In the genomic region with DNA sequence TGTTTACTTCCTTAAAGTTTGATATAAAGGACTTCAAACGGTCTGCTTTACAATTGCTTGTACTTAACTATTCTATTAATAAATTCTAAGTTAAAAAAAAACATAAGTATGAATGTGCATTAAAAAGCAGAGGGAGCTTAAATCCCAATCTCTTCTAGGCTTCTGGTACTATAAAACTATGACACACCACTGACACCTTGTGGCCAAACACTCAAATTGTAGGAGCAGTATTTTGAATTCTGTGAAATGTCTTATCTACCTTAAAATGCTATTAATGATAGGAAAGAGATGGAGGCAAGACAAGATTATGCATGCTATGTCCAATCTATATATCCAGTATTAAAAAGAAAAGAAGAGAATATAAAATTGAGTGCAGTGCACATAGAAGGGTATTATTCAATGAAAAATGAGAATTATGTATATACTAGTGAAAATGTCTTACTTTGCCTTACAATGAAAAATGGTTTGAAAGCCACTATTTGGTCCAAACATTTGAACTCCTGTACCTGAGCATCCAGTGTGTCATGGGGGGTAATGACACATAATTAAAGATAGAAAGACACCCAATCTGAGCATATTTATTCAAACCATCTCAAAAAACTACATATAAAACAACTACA, we compare ENCODE assay signal across 8 cellular contexts.
A peak's percentile ranks its signal among the peaks of the same experiment; 100 is the strongest.
DNase-seq lines count a peak whose midpoint lies in the region; ATAC-seq and TF ChIP-seq lines count a peak whose summit lies in the region.
"Had no signal": no experiment of that assay in that cellular context is flagged by ENCODE, and none has a peak within 500 bp of the region (broad histone marks: within the 10 kb centered on the region; RNA-seq: fewer than 3 reads in every experiment).

No MANE protein-coding gene starts in this region.

- H3K27ac ChIP-seq in KMS-11 = no peak overlapping the region

- DNase-seq in GF-D8 (lab: John Stamatoyannopoulos, UW) = peak; percentile 20
- peak; percentile 13 for DNase-seq in SHP77 treated with DMSO at 0.1 percent for 48 hours (lab: John Stamatoyannopoulos, UW)
- peak; percentile 52 to 77 for DNase-seq in dermis microvascular lymphatic vessel endothelial cell (ENCODE audit: low read depth in 2 of 2)
- no peak for DNase-seq in natural killer cell
- no peak for DNase-seq in globus pallidus (ENCODE audit: low spot score)
- DNase-seq: activated naive CD8-positive, alpha-beta T cell treated with anti-CD3 and anti-CD28 coated beads, Interleukin-2, amount 10 ng/mL, durations not matched to agents 7 days and 5 days had no signal

- no peaks in the 10 kb centered on the region for H3K79me2 ChIP-seq in KMS-11 (ENCODE audit: insufficient read depth, low read depth)

- no peak overlapping the region for H3K27ac Mint-ChIP-seq in natural killer cell
- H3K27ac Mint-ChIP-seq: activated naive CD8-positive, alpha-beta T cell treated with anti-CD3 and anti-CD28 coated beads, Interleukin-2, amount 10 ng/mL, durations not matched to agents 7 days and 5 days had no signal

- no peaks in the 10 kb centered on the region for H3K36me3 Mint-ChIP-seq in natural killer cell

- H4K20me1 ChIP-seq in KMS-11 (ENCODE audit: insufficient read depth) = no peaks in the 10 kb centered on the region

- intact Hi-C loops in natural killer cell (cut with micrococcal nuclease) = loop anchor here (1.0 to 5.0 kb wide), 4 partner anchors 189 to 827 kb away; partner anchors contain the start of gene NR4A3

- ATAC-seq in natural killer cell (peak; percentile 67 to 75 (median 73)), HG02623 (IDR thresholded peaks at IDR 0.05; ENCODE audit: unreplicated experiment) (no peak)

- peaks cover 0 to 3% of the 10 kb centered on the region in 2 donors for H3K9me3 Mint-ChIP-seq in natural killer cell

- H2AFZ ChIP-seq in KMS-11 (ENCODE audit: low read depth) = no peak overlapping the region

- no peaks in the 10 kb centered on the region; the same call in 1 of the 2 replicates for H3K36me3 ChIP-seq in KMS-11 (ENCODE audit: insufficient read depth)

- H3K4me3 ChIP-seq in KMS-11 (IDR thresholded peaks at IDR 0.05; ENCODE audit: insufficient read depth, low read depth, low read length) = no peak overlapping the region

- H3K4me1 ChIP-seq in KMS-11 (ENCODE audit: low read depth, poor library complexity, severe bottlenecking) = no peaks in the 10 kb centered on the region

- no peak overlapping the region for H3K4me2 ChIP-seq in KMS-11

- H3K4me1 Mint-ChIP-seq in natural killer cell = no peaks in the 10 kb centered on the region

- no peaks in the 10 kb centered on the region for H3K27me3 ChIP-seq in KMS-11 (ENCODE audit: insufficient read depth, low read depth)

- H3K27me3 Mint-ChIP-seq in natural killer cell (ENCODE audit: low read depth in 2 of 2) = no peaks in the 10 kb centered on the region
- H3K27me3 Mint-ChIP-seq: activated naive CD8-positive, alpha-beta T cell treated with anti-CD3 and anti-CD28 coated beads, Interleukin-2, amount 10 ng/mL, durations not matched to agents 7 days and 5 days had no signal

- no peak overlapping the region for H3K4me3 Mint-ChIP-seq in natural killer cell
- H3K4me3 Mint-ChIP-seq: activated naive CD8-positive, alpha-beta T cell treated with anti-CD3 and anti-CD28 coated beads, Interleukin-2, amount 10 ng/mL, durations not matched to agents 7 days and 5 days had no signal

- TF ChIP-seq CTCF in KMS-11 (conservative IDR thresholded peaks at IDR 0.05; ENCODE audit: low read depth, low read length) (peak; percentile 84), natural killer cell (IDR thresholded peaks at IDR 0.05) (peak; percentile 91)

- H3K9ac ChIP-seq in KMS-11 = no peak overlapping the region

Comparison
In these comparisons a context has a peak if more than half of its experiments do, and no peak if none do; other contexts are left out.
1. DNase-seq: peak in GF-D8 (single experiment), SHP77 treated with DMSO at 0.1 percent for 48 hours (single experiment) and dermis microvascular lymphatic vessel endothelial cell (2 of 2); none in natural killer cell (single experiment) and globus pallidus (single experiment).